In genomic region chr16:49739381-49739780, GRCh38 we compare ENCODE assay signal across 18 cellular contexts.
DNase-seq lines count a peak whose midpoint lies in the region; ATAC-seq and TF ChIP-seq lines count a peak whose summit lies in the region.
"Had no signal": no experiment of that assay in that cellular context is flagged by ENCODE, and none has a peak within 500 bp of the region (broad histone marks: within the 10 kb centered on the region; RNA-seq: fewer than 3 reads in every experiment).

No MANE protein-coding gene starts in this region.

- H3K4me3 ChIP-seq in Loucy (ENCODE audit: low read length, poor library complexity, severe bottlenecking) (no peak overlapping the region), endodermal cell (ENCODE audit: low read length) (no peak overlapping the region)
- H3K4me3 ChIP-seq: dorsolateral prefrontal cortex, right atrium auricular region, thoracic aorta had no signal

- ATAC-seq in HG03280 (IDR thresholded peaks at IDR 0.05; ENCODE audit: unreplicated experiment) (no peak), HG03565 (IDR thresholded peaks at IDR 0.05; ENCODE audit: unreplicated experiment) (no peak)
- ATAC-seq: natural killer cell treated with Interleukin-12 subunit alpha and Interleukin-12 subunit beta and Interleukin-15 and Interleukin-18, amount 100 ng/mL, for 72 hours had no signal

- no peaks in the 10 kb centered on the region for H3K9me3 Mint-ChIP-seq in endodermal cell
- H3K9me3 Mint-ChIP-seq: natural killer cell treated with Interleukin-12 subunit alpha and Interleukin-12 subunit beta and Interleukin-15 and Interleukin-18, amount 100 ng/mL, for 72 hours had no signal

- no peak overlapping the region for H3K9ac ChIP-seq in Loucy (ENCODE audit: low read depth, low read length, poor library complexity, severe bottlenecking)
- H3K9ac ChIP-seq in endodermal cell (ENCODE audit: extremely low read depth, low read length, poor library complexity, severe bottlenecking) = no peak overlapping the region

- H3K9me3 ChIP-seq in Loucy (ENCODE audit: insufficient read depth, low read depth, low read length) = no peaks in the 10 kb centered on the region
- H3K9me3 ChIP-seq in endodermal cell (ENCODE audit: control insufficient read depth, low read length) = no peaks in the 10 kb centered on the region
- H3K9me3 ChIP-seq: right atrium auricular region, thoracic aorta had no signal

- no peak overlapping the region for H3K27ac ChIP-seq in 22Rv1
- H3K27ac ChIP-seq in endodermal cell (ENCODE audit: low read depth, low read length) = no peak overlapping the region
- H3K27ac ChIP-seq: C4-2B, dorsolateral prefrontal cortex, right atrium auricular region, thoracic aorta had no signal

- H3K36me3 ChIP-seq in Loucy (ENCODE audit: insufficient read depth, low read length) (no peaks in the 10 kb centered on the region), endodermal cell (ENCODE audit: control insufficient read depth, insufficient read depth, low read length) (no peaks in the 10 kb centered on the region)
- H3K36me3 ChIP-seq: right atrium auricular region, thoracic aorta had no signal

- no peak overlapping the region for H3K4me2 ChIP-seq in Loucy (ENCODE audit: low read depth, low read length, poor library complexity, severe bottlenecking)

- DNase-seq in COLO668 (lab: John Stamatoyannopoulos, UW; ENCODE audit: unreplicated experiment) = peak; percentile 1
- DNase-seq in endodermal cell = peak; percentile 90
- DNase-seq in kidney tubule cell (ENCODE audit: low spot score) = no peak
- no peak for DNase-seq in SHP77 treated with DMSO at 0.1 percent for 48 hours (lab: John Stamatoyannopoulos, UW)
- DNase-seq: activated CD8-positive, alpha-beta memory T cell treated with anti-CD3 and anti-CD28 coated beads for 24 hours; anterior cingulate cortex; dorsolateral prefrontal cortex; EL; IMR-90; stimulated activated CD4-positive, alpha-beta T cell treated with anti-CD3 and anti-CD28 coated beads, Interleukin-2, amount 100 ng/mL, for 24 hours had no signal

- no peaks in the 10 kb centered on the region for H3K79me2 ChIP-seq in Loucy (ENCODE audit: insufficient read depth, low read length)

- H3K27ac Mint-ChIP-seq in endodermal cell = no peak overlapping the region
- H3K27ac Mint-ChIP-seq: natural killer cell treated with Interleukin-12 subunit alpha and Interleukin-12 subunit beta and Interleukin-15 and Interleukin-18, amount 100 ng/mL, for 72 hours had no signal

- H3K27me3 ChIP-seq in Loucy (ENCODE audit: insufficient read depth, low read length, poor library complexity, severe bottlenecking) (no peaks in the 10 kb centered on the region), endodermal cell (ENCODE audit: control insufficient read depth, insufficient read depth, low read length, poor library complexity, severe bottlenecking) (no peaks in the 10 kb centered on the region)
- H3K27me3 ChIP-seq: dorsolateral prefrontal cortex, right atrium auricular region had no signal

- no peaks in the 10 kb centered on the region for H3K27me3 Mint-ChIP-seq in endodermal cell (ENCODE audit: insufficient read depth)
- H3K27me3 Mint-ChIP-seq: natural killer cell treated with Interleukin-12 subunit alpha and Interleukin-12 subunit beta and Interleukin-15 and Interleukin-18, amount 100 ng/mL, for 72 hours had no signal

- no peaks in the 10 kb centered on the region for H3K36me3 Mint-ChIP-seq in endodermal cell (ENCODE audit: low read depth)
- H3K36me3 Mint-ChIP-seq: natural killer cell treated with Interleukin-12 subunit alpha and Interleukin-12 subunit beta and Interleukin-15 and Interleukin-18, amount 100 ng/mL, for 72 hours had no signal

- H4K20me1 ChIP-seq in Loucy (ENCODE audit: insufficient read depth, low read length, poor library complexity, severe bottlenecking) = no peaks in the 10 kb centered on the region

- 69 to 80% methylated on average over 1 to 8 of the region's 9 CpGs for WGBS in endodermal cell (ENCODE audit: insufficient coverage in 1 of 2, insufficient read length in 1 of 2), 2 experiments

- H3K4me1 ChIP-seq in Loucy (ENCODE audit: insufficient read depth, low read length, poor library complexity, severe bottlenecking) = no peaks in the 10 kb centered on the region
- no peaks in the 10 kb centered on the region for H3K4me1 ChIP-seq in endodermal cell (ENCODE audit: control insufficient read depth, insufficient read depth, low read length)

- H3K9me2 ChIP-seq in Loucy (replicated peaks; ENCODE audit: low read depth, low read length) = no peaks in the 10 kb centered on the region

- H3F3A ChIP-seq in Loucy (ENCODE audit: low read depth) = no peaks in the 10 kb centered on the region

- no peak overlapping the region for H3K4me3 Mint-ChIP-seq in endodermal cell
- H3K4me3 Mint-ChIP-seq: natural killer cell treated with Interleukin-12 subunit alpha and Interleukin-12 subunit beta and Interleukin-15 and Interleukin-18, amount 100 ng/mL, for 72 hours had no signal

- H2AFZ ChIP-seq in Loucy (ENCODE audit: low read length) = no peak overlapping the region

- TF ChIP-seq CTCF in 22Rv1 (IDR thresholded peaks at IDR 0.05) (peak; percentile 36), Loucy (conservative IDR thresholded peaks at IDR 0.05; ENCODE audit: low read length) (peak; percentile 47), endodermal cell (conservative IDR thresholded peaks at IDR 0.05) (peak; percentile 74)

- no peaks in the 10 kb centered on the region for H3K4me1 Mint-ChIP-seq in endodermal cell

Comparison
In these comparisons a context has a peak if more than half of its experiments do, and no peak if none do; other contexts are left out.
1. DNase-seq: peak in COLO668 (single experiment) and endodermal cell (single experiment); none in kidney tubule cell (single experiment) and SHP77 treated with DMSO at 0.1 percent for 48 hours (single experiment).
2. Peak in every context shown above with its lines, with median percentiles within 50 percentile points of each other: CTCF ChIP-seq.